19 cellular contexts compared by ENCODE assay signal in the genomic region with DNA sequence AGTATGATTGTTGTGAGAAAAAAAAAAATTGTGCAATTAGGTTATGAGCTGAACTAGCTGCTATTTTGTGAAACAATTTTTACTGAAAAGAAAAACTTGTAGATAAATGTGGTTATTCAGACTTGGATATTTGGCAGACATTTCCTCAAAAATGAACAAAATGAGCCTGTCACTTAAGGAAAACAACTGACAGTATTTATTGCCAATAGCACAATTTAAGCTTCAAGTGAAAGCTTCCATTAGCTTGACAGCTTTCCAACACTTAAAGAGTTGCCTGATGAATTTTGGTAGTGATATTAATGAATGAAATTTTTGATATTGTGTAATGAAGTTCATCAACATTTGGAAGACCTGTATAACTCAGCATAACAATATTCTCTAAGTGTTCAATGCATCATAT.
DNase-seq lines count a peak whose midpoint lies in the region; FAIRE-seq and TF ChIP-seq lines count a peak whose summit lies in the region.
"Had no signal": no experiment of that assay in that cellular context is flagged by ENCODE, and none has a peak within 500 bp of the region (broad histone marks: within the 10 kb centered on the region; RNA-seq: fewer than 3 reads in every experiment).

No MANE protein-coding gene starts in this region.

- no peak overlapping the region for H3K4me3 Mint-ChIP-seq in CD14-positive monocyte
- H3K4me3 Mint-ChIP-seq: B cell; CD4-positive, alpha-beta memory T cell; CD4-positive, CD25-positive, alpha-beta regulatory T cell; CD8-positive, alpha-beta memory T cell had no signal

- H3K9me3 Mint-ChIP-seq in CD14-positive monocyte, result no peaks in the 10 kb centered on the region
- H3K9me3 Mint-ChIP-seq: CD4-positive, alpha-beta memory T cell; CD8-positive, alpha-beta memory T cell had no signal

- H3K36me3 Mint-ChIP-seq in CD14-positive monocyte, result no peaks in the 10 kb centered on the region
- H3K36me3 Mint-ChIP-seq: CD4-positive, alpha-beta memory T cell; CD8-positive, alpha-beta memory T cell had no signal

- no peak overlapping the region for H3K27ac Mint-ChIP-seq in CD14-positive monocyte
- H3K27ac Mint-ChIP-seq: B cell; CD4-positive, alpha-beta memory T cell; CD4-positive, CD25-positive, alpha-beta regulatory T cell; CD8-positive, alpha-beta memory T cell had no signal

- no peaks in the 10 kb centered on the region for H3K4me1 Mint-ChIP-seq in CD14-positive monocyte
- H3K4me1 Mint-ChIP-seq: B cell; CD4-positive, alpha-beta memory T cell; CD4-positive, CD25-positive, alpha-beta regulatory T cell; CD8-positive, alpha-beta memory T cell had no signal

- FAIRE-seq in D721Med (lab: Jason Lieb, UNC), result peak; percentile 61
- FAIRE-seq: GM12878, GM12892, GM18507, GM19239 had no signal

- H3K27me3 Mint-ChIP-seq in CD14-positive monocyte (ENCODE audit: low read depth in 3 of 3), result peaks cover 0 to 4% (median 3%) of the 10 kb centered on the region in 3 donors

- no peak for TF ChIP-seq CTCF in D721Med (IDR thresholded peaks at IDR 0.05; ENCODE audit: insufficient read depth, missing control alignments)
- TF ChIP-seq CTCF in CD14-positive monocyte (IDR thresholded peaks at IDR 0.05), result no peak

- intact Hi-C loops in CD14-positive monocyte (cut with micrococcal nuclease), result no loop called here

- no peak for DNase-seq in D721Med (ENCODE audit: insufficient read length, low spot score)
- peak; percentile 23 for DNase-seq in amniotic epithelial cell (ENCODE audit: low read depth)
- DNase-seq in DMS79 (lab: John Stamatoyannopoulos, UW), result no peak
- no peak for DNase-seq in activated CD4-positive, alpha-beta T cell treated with anti-CD3 and anti-CD28 coated beads, Interleukin-2, amount 50 U/mL, for 1 hour
- DNase-seq in CD14-positive monocyte (ENCODE audit: low spot score), result no peak
- DNase-seq: 8988T; AML-193; CD4-positive, alpha-beta memory T cell; CD4-positive, CD25-positive, alpha-beta regulatory T cell; CD8-positive, alpha-beta memory T cell; COR-L47; DND-41; EL; GDM1 had no signal
